9 cellular contexts compared by ENCODE assay signal in the genomic region with DNA sequence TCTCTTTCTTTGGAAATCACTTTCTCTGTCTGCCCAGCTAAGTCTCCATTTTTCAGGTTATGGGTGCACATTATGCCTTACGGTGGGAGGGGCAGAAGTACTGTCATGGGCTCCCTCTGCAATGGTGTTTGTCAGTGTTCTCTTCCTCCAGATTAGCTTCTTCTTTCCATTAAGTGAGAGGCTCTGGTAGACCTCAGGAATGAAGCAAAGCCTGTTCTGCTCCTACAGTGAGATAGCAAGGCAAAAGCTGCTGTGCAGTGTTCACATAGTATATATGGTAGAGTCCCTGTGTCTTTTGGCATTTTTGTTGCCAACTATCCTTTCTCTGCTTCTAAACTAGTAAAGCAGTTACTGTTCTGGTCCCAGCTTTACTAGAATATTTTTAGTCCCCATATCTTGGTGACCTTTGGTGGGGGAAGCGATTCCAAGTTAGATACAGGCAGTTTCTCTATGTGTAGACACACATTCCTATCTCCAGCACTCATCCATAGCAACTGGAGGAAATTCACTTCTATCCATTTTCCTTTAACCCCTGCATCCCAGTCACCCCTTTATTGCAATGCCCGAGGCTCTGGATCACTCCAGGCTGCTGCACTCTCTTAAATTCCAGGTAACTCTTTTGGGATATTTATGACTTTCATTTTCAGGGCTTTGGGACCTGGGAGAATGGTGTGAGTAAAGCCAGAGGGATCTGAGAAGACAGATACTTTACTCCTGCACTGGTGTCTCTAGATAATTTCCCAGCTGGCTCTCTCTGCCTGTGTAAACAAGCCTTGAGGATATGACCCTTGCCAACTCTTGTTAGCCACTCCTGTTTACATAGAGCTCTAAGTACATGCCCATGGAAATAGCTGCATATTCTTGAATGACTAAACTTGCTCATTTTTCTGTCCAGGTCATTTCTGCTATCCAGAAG. TPM values are rescaled to one million over a fixed set of nuclear protein-coding genes. Genes with fewer than 3 reads are reported as not detected.
A peak's percentile ranks its signal among the peaks of the same experiment; 100 is the strongest.
DNase-seq lines count a peak whose midpoint lies in the region; ATAC-seq and TF ChIP-seq lines count a peak whose summit lies in the region.
"Had no signal": no experiment of that assay in that cellular context is flagged by ENCODE, and none has a peak within 500 bp of the region (broad histone marks: within the 10 kb centered on the region; RNA-seq: fewer than 3 reads in every experiment).

No MANE protein-coding gene starts in this region.

- no peak overlapping the region for H3K4me3 Mint-ChIP-seq in activated naive CD8-positive, alpha-beta T cell treated with anti-CD3 and anti-CD28 coated beads, Interleukin-2, amount 50 U/mL, for 24 hours

- no peaks in the 10 kb centered on the region for H3K36me3 ChIP-seq in esophagus (ENCODE audit: control insufficient read depth in 2 of 2, insufficient read depth in 2 of 2, low read length in 1 of 2)

- peak overlapping the region in 1 of 2 donors; percentile 11 for H3K4me3 ChIP-seq in esophagus (ENCODE audit: low read depth in 1 of 2, low read length in 2 of 2)

- H3K27me3 ChIP-seq in esophagus (ENCODE audit: control insufficient read depth in 1 of 2, insufficient read depth in 2 of 2, low read length in 2 of 2), result no peaks in the 10 kb centered on the region

- TF ChIP-seq CTCF in AG09319 (IDR thresholded peaks at IDR 0.05; ENCODE audit: low read depth, low read length), result no peak

- DNase-seq in AG09319 (ENCODE audit: extremely low read depth, low read depth) (peak; percentile 65), LoVo (ENCODE audit: low spot score) (peak; percentile 50), mucosa of gallbladder (ENCODE audit: low spot score) (peak; percentile 54), NCI-H1436 treated with DMSO at 0.1 percent for 48 hours (lab: John Stamatoyannopoulos, UW) (no peak), NOMO-1 treated with DMSO at 0.1 percent for 48 hours (lab: John Stamatoyannopoulos, UW; ENCODE audit: unreplicated experiment) (no peak)
- no peak for DNase-seq in activated naive CD8-positive, alpha-beta T cell treated with anti-CD3 and anti-CD28 coated beads, Interleukin-2, amount 50 U/mL, for 24 hours
- DNase-seq: OCI-M1 had no signal

- no peaks in the 10 kb centered on the region for H3K27me3 Mint-ChIP-seq in activated naive CD8-positive, alpha-beta T cell treated with anti-CD3 and anti-CD28 coated beads, Interleukin-2, amount 50 U/mL, for 24 hours

- ATAC-seq in GM18511 (IDR thresholded peaks at IDR 0.05; ENCODE audit: unreplicated experiment), result no peak
- no peak for ATAC-seq in activated naive CD8-positive, alpha-beta T cell treated with anti-CD3 and anti-CD28 coated beads, Interleukin-2, amount 50 U/mL, for 24 hours

- peak overlapping the region; percentile 69 to 92 for H3K27ac ChIP-seq in esophagus (ENCODE audit: low read depth in 2 of 2, low read length in 1 of 2)

- no peak overlapping the region for H3K27ac Mint-ChIP-seq in activated naive CD8-positive, alpha-beta T cell treated with anti-CD3 and anti-CD28 coated beads, Interleukin-2, amount 50 U/mL, for 24 hours

- no peaks in the 10 kb centered on the region for H3K9me3 ChIP-seq in esophagus (ENCODE audit: control insufficient read depth in 2 of 2, insufficient read depth in 1 of 2, low read depth in 1 of 2, low read length in 1 of 2)

- H3K4me1 Mint-ChIP-seq in activated naive CD8-positive, alpha-beta T cell treated with anti-CD3 and anti-CD28 coated beads, Interleukin-2, amount 50 U/mL, for 24 hours, result peaks cover 19% of the 10 kb centered on the region

- no peaks in the 10 kb centered on the region for H3K9me3 Mint-ChIP-seq in activated naive CD8-positive, alpha-beta T cell treated with anti-CD3 and anti-CD28 coated beads, Interleukin-2, amount 50 U/mL, for 24 hours

- WGBS in esophagus, 2 donors, result 24 to 29% methylated on average over 3 of the region's 3 CpGs

- H3K4me1 ChIP-seq in esophagus (ENCODE audit: control insufficient read depth in 2 of 2, insufficient read depth in 2 of 2, low read length in 1 of 2), result peaks cover 3 to 4% of the 10 kb centered on the region in 2 donors

- H3K36me3 Mint-ChIP-seq in activated naive CD8-positive, alpha-beta T cell treated with anti-CD3 and anti-CD28 coated beads, Interleukin-2, amount 50 U/mL, for 24 hours (ENCODE audit: low read depth), result no peaks in the 10 kb centered on the region

RNA-seq across cellular contexts. Expression of a gene that starts 3.9 kb away (rescaled TPM):
- polyA plus RNA-seq in esophagus, result 1 to 10 TPM; 2.5 to 2.6 TPM
- 8.6 TPM for total RNA-seq in mucosa of gallbladder

RNA-seq across cellular contexts. Expression of a gene that starts 24.4 kb away (rescaled TPM):
- 1 to 10 TPM; 4.9 to 5.2 TPM for polyA plus RNA-seq in esophagus
- total RNA-seq in mucosa of gallbladder, result 2.1 TPM

RNA-seq across cellular contexts. Expression of a gene that starts 40.2 kb away (rescaled TPM):
- not detected for polyA plus RNA-seq in esophagus
- total RNA-seq in mucosa of gallbladder, result not detected

Comparison
In these comparisons a context has a peak if more than half of its experiments do, and no peak if none do; other contexts are left out.
1. DNase-seq: peak in AG09319 (single experiment), LoVo (single experiment) and mucosa of gallbladder (single experiment); none in activated naive CD8-positive, alpha-beta T cell treated with anti-CD3 and anti-CD28 coated beads, Interleukin-2, amount 50 U/mL, for 24 hours (single experiment), NCI-H1436 treated with DMSO at 0.1 percent for 48 hours (single experiment) and NOMO-1 treated with DMSO at 0.1 percent for 48 hours (single experiment).